ENCODE assay signal across 24 cellular contexts in the genomic region with DNA sequence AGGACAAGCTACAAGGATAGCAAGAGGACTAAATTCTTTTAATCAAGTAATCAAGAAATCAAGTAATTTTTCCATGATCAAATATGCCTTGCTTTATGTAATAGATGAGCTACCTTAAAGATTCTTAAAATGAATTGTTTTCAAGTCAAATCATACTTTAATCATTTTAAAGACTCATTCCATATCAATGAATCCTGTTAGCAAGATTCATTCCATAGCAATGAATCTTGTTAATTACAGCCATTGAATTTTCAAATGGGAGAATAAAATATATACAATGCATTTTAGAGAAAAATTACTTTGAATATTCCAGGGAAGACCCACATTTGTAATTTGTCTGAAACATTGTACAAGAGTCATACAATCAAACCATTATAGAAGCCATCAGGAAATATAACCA.
A peak's percentile ranks its signal among the peaks of the same experiment; 100 is the strongest.
DNase-seq lines count a peak whose midpoint lies in the region; ATAC-seq, FAIRE-seq and TF ChIP-seq lines count a peak whose summit lies in the region.
"Had no signal": no experiment of that assay in that cellular context is flagged by ENCODE, and none has a peak within 500 bp of the region (broad histone marks: within the 10 kb centered on the region; RNA-seq: fewer than 3 reads in every experiment).

No MANE protein-coding gene starts in this region.

- dilution Hi-C loops in mammary epithelial cell (cut with HindIII; ENCODE audit: low sequenced_read_pairs): no loop called here

- TF ChIP-seq CTCF in mammary epithelial cell (conservative IDR thresholded peaks at IDR 0.05 in 1 of 2, IDR thresholded peaks at IDR 0.05 in 1 of 2; ENCODE audit: extremely low read depth in 1 of 2, insufficient read depth in 1 of 2, low read depth in 1 of 2, low read length in 2 of 2) (no peak), breast epithelium (IDR thresholded peaks at IDR 0.05) (no peak), bronchial epithelial cell (IDR thresholded peaks at IDR 0.05; ENCODE audit: insufficient read depth, low read length, severe bottlenecking) (no peak), foreskin keratinocyte (conservative IDR thresholded peaks at IDR 0.05) (no peak)

- ATAC-seq in foreskin keratinocyte: peak; percentile 53
- ATAC-seq: A549, GM12878 had no signal

- H3K27me3 ChIP-seq in mammary epithelial cell (ENCODE audit: insufficient read depth, low read length) (no peaks in the 10 kb centered on the region), breast epithelium (no peaks in the 10 kb centered on the region), bronchial epithelial cell (ENCODE audit: control insufficient read depth, insufficient read depth, low read length) (no peaks in the 10 kb centered on the region), foreskin keratinocyte (no peaks in the 10 kb centered on the region)
- H3K27me3 ChIP-seq: BLaER1 treated with 17β-estradiol and CSF1 and Interleukin-3, amounts not matched to agents 10 nM and 100 nM had no signal

- H3K36me3 ChIP-seq in mammary epithelial cell (ENCODE audit: insufficient read depth, low read length): no peaks in the 10 kb centered on the region
- H3K36me3 ChIP-seq in breast epithelium: no peaks in the 10 kb centered on the region
- H3K36me3 ChIP-seq in bronchial epithelial cell (ENCODE audit: control insufficient read depth, insufficient read depth, low read length): no peaks in the 10 kb centered on the region
- H3K36me3 ChIP-seq: BLaER1 treated with 17β-estradiol and CSF1 and Interleukin-3, amounts not matched to agents 10 nM and 100 nM had no signal

- H3K4me1 ChIP-seq in mammary epithelial cell (ENCODE audit: insufficient read depth, low read length) (peaks cover 12% of the 10 kb centered on the region), breast epithelium (no peaks in the 10 kb centered on the region), foreskin keratinocyte (peaks cover 23% of the 10 kb centered on the region)
- H3K4me1 ChIP-seq: A549; BLaER1 treated with 17β-estradiol and CSF1 and Interleukin-3, amounts not matched to agents 10 nM and 100 nM had no signal

- peak overlapping the region; percentile 40 for H2AFZ ChIP-seq in mammary epithelial cell (ENCODE audit: low read depth, low read length)

- peak; percentile 2 for DNase-seq in mammary epithelial cell
- DNase-seq in breast epithelium (ENCODE audit: low spot score in 2 of 2): no peak
- DNase-seq in bronchial epithelial cell (ENCODE audit: low read depth): peak; percentile 17
- DNase-seq in foreskin keratinocyte: peak; percentile 21 to 73
- DNase-seq in NCI-H510A treated with DMSO at 0.1 percent for 48 hours (lab: John Stamatoyannopoulos, UW): no peak
- DNase-seq in nucleus accumbens (lab: John Stamatoyannopoulos, UW): no peak
- DNase-seq in NCI-H510A (lab: John Stamatoyannopoulos, UW): no peak
- DNase-seq: AML-193; CD4-positive, alpha-beta memory T cell; CD4-positive, CD25-positive, alpha-beta regulatory T cell; CD8-positive, alpha-beta memory T cell; COR-L47; DMS 273 treated with DMSO at 0.1 percent for 48 hours; DMS153; DMS53; DMS79; DND-41; GDM1 had no signal

- no TSS peak for BruUV-seq in mammary epithelial cell (replicated peaks; lab: Mats Ljungman, UMichigan)

- FAIRE-seq in bronchial epithelial cell (lab: Jason Lieb, UNC): no peak
- FAIRE-seq: A549, GM12878, GM12892, GM18507 had no signal

- CTCF ChIA-PET in mammary epithelial cell (lab: Charles Lee; ENCODE audit: low non-redundant PET): interaction anchor here (0.7 kb wide), 1 partner anchor 145 kb away, joined by 4 read pairs; no protein-coding TSS in a partner anchor

- peak overlapping the region; percentile 13 for H3K27ac ChIP-seq in mammary epithelial cell (ENCODE audit: insufficient read depth, low read depth, low read length)
- no peak overlapping the region for H3K27ac ChIP-seq in breast epithelium
- H3K27ac ChIP-seq in foreskin keratinocyte: no peak overlapping the region
- H3K27ac ChIP-seq: 22Rv1; A549; BLaER1 treated with 17β-estradiol and CSF1 and Interleukin-3, amounts not matched to agents 10 nM and 100 nM had no signal

- H3K4me3 ChIP-seq in mammary epithelial cell (replicated peaks in 1 of 3; ENCODE audit: insufficient read depth in 1 of 3, low read depth in 2 of 3, low read length in 3 of 3) (no peak overlapping the region), breast epithelium (no peak overlapping the region), bronchial epithelial cell (ENCODE audit: low read depth, low read length) (no peak overlapping the region)
- H3K4me3 ChIP-seq: A549; BLaER1 treated with 17β-estradiol and CSF1 and Interleukin-3, amounts not matched to agents 10 nM and 100 nM; GM12878 had no signal

- TF ChIP-seq POLR2A in breast epithelium (IDR thresholded peaks at IDR 0.05): no peak

- in situ Hi-C loops in mammary epithelial cell (cut with MboI; ENCODE audit: low sequenced_read_pairs in 2 of 2): no loop called here

- intact Hi-C loops in mammary epithelial cell (cut with micrococcal nuclease): no loop called here
- intact Hi-C loops in breast epithelium (cut with DNase I; ENCODE audit: low total_unique reads): no loop called here

- H3K79me2 ChIP-seq in mammary epithelial cell (ENCODE audit: insufficient read depth, low read length): no peaks in the 10 kb centered on the region

- H3K9me3 ChIP-seq in mammary epithelial cell (replicated peaks; ENCODE audit: insufficient read depth, low read length) (no peaks in the 10 kb centered on the region), breast epithelium (no peaks in the 10 kb centered on the region)
- H3K9me3 ChIP-seq: A549; BLaER1 treated with 17β-estradiol and CSF1 and Interleukin-3, amounts not matched to agents 10 nM and 100 nM had no signal

- H3K4me2 ChIP-seq in mammary epithelial cell (ENCODE audit: insufficient read depth, low read depth, low read length): peak overlapping the region; percentile 68
- H3K4me2 ChIP-seq: A549; BLaER1 treated with 17β-estradiol and CSF1 and Interleukin-3, amounts not matched to agents 10 nM and 100 nM had no signal

- H4K20me1 ChIP-seq in mammary epithelial cell (ENCODE audit: insufficient read depth, low read length): no peaks in the 10 kb centered on the region
- H4K20me1 ChIP-seq: BLaER1 treated with 17β-estradiol and CSF1 and Interleukin-3, amounts not matched to agents 10 nM and 100 nM had no signal

- H3K9ac ChIP-seq in mammary epithelial cell (ENCODE audit: insufficient read depth, low read length): no peak overlapping the region
- H3K9ac ChIP-seq: BLaER1 treated with 17β-estradiol and CSF1 and Interleukin-3, amounts not matched to agents 10 nM and 100 nM had no signal

Comparison
In these comparisons a context has a peak if more than half of its experiments do, and no peak if none do; other contexts are left out.
1. DNase-seq: peak in mammary epithelial cell (single experiment), bronchial epithelial cell (single experiment) and foreskin keratinocyte (2 of 2); none in breast epithelium (0 of 2), NCI-H510A treated with DMSO at 0.1 percent for 48 hours (single experiment), nucleus accumbens (0 of 56) and NCI-H510A (single experiment).